ENCODE assay signal across 25 cellular contexts in the genomic region with DNA sequence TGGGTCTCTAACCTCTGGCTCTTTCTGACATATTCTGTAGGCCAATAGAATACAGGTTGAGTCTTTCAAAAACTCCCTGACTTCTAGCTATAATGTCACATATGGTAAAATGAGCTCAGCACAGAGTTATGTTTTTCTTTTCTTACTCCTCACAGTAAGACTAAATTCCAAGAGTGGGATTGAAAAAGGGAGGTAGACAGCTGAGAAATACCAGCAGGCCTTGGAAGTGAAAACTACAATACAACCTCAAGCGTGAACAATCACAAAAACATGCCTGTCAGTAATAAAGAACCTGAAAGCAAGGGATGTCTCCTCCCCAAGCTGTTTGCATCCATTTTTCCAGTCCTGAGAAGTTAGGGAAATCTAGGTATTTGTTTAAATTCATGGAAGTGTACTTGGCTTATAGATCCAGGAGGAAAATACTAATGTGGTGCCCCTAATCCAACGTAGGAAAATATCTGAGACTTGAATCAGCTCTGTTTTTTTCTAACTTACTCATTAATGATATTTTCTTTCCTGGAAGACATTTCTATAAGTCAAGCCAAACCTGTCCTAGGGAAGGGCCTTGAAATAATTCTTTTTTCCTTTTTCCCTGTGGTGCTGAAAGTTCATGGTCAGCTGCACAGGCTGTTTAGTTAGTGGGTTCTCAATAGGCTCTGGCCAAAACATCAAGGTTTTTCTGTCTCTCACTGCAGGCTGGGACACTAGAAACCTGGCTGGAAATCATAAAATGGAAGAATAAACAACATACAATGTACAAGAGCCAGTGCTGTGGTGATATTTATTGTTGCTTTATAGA.
DNase-seq lines count a peak whose midpoint lies in the region; ATAC-seq and TF ChIP-seq lines count a peak whose summit lies in the region.
"Had no signal": no experiment of that assay in that cellular context is flagged by ENCODE, and none has a peak within 500 bp of the region (broad histone marks: within the 10 kb centered on the region; RNA-seq: fewer than 3 reads in every experiment).

No MANE protein-coding gene starts in this region.

- DNase-seq in AG10803 (ENCODE audit: low read depth) (peak; percentile 7), amniotic epithelial cell (ENCODE audit: low read depth) (peak; percentile 91), fibroblast of villous mesenchyme (ENCODE audit: low read depth) (peak; percentile 65), non-pigmented ciliary epithelial cell (ENCODE audit: low read depth) (peak; percentile 59), erythroblast (lab: John Stamatoyannopoulos, UW) (no peak), NCI-H82 (lab: John Stamatoyannopoulos, UW) (no peak)
- no peak for DNase-seq in naive thymus-derived CD8-positive, alpha-beta T cell
- DNase-seq: activated CD4-positive, alpha-beta T cell treated with anti-CD3 and anti-CD28 coated beads, Interleukin-2, amount 10 ng/mL, durations not matched to agents 7 days and 5 days; BE2C; COR-L47; DMS79 treated with DMSO at 0.1 percent for 48 hours; heart left ventricle; left ventricle myocardium superior; mucosa of descending colon; NCI-H1417 treated with DMSO at 0.1 percent for 48 hours; NCI-H524 treated with DMSO at 0.1 percent for 48 hours; stimulated activated CD4-positive, alpha-beta T cell treated with anti-CD3 and anti-CD28 coated beads, Interleukin-4, amount 100 ng/mL, for 4 hours; T-helper 2 cell; transverse colon had no signal

- POLR2A ChIA-PET in naive thymus-derived CD8-positive, alpha-beta T cell (lab: Charles Lee), result no interaction called here

- H3K4me3 Mint-ChIP-seq in naive thymus-derived CD8-positive, alpha-beta T cell, result no peak overlapping the region
- H3K4me3 Mint-ChIP-seq: activated CD4-positive, alpha-beta T cell treated with anti-CD3 and anti-CD28 coated beads, Interleukin-2, amount 10 ng/mL, durations not matched to agents 7 days and 5 days; activated T-helper 1 cell treated with anti-CD3 and anti-CD28 coated beads, Interleukin-12 subunit alpha, Interleukin-12 subunit beta, Interleukin-2, Interleukin-4 antibody, amounts not matched to agents 30 ng/mL and 10 ng/mL and 1 ng/mL, durations not matched to agents 14 hours and 24 hours and 36 hours; IgD-negative memory B cell; stimulated activated naive CD8-positive, alpha-beta T cell treated with anti-CD3 and anti-CD28 coated beads, Interleukin-15, Interleukin-2, amounts not matched to agents 100 ng/mL and 50 ng/mL, for 24 hours had no signal

- no peaks in the 10 kb centered on the region for H3K4me1 Mint-ChIP-seq in naive thymus-derived CD8-positive, alpha-beta T cell
- H3K4me1 Mint-ChIP-seq: activated CD4-positive, alpha-beta T cell treated with anti-CD3 and anti-CD28 coated beads, Interleukin-2, amount 10 ng/mL, durations not matched to agents 7 days and 5 days; IgD-negative memory B cell had no signal

- H3K9me3 Mint-ChIP-seq in naive thymus-derived CD8-positive, alpha-beta T cell, result peaks cover 0 to 4% (median 0%) of the 10 kb centered on the region in 9 donors
- H3K9me3 Mint-ChIP-seq: activated CD4-positive, alpha-beta T cell treated with anti-CD3 and anti-CD28 coated beads, Interleukin-2, amount 10 ng/mL, durations not matched to agents 7 days and 5 days; activated naive CD4-positive, alpha-beta T cell treated with anti-CD3 and anti-CD28 coated beads, Interleukin-2, amount 50 U/mL, for 72 hours; activated T-helper 1 cell treated with anti-CD3 and anti-CD28 coated beads, Interleukin-12 subunit alpha, Interleukin-12 subunit beta, Interleukin-2, Interleukin-4 antibody, amounts not matched to agents 30 ng/mL and 10 ng/mL and 1 ng/mL, durations not matched to agents 14 hours and 24 hours and 36 hours; IgD-negative memory B cell; stimulated activated naive CD8-positive, alpha-beta T cell treated with anti-CD3 and anti-CD28 coated beads, Interleukin-15, Interleukin-2, amounts not matched to agents 100 ng/mL and 50 ng/mL, for 24 hours had no signal

- no peak overlapping the region for H3K27ac Mint-ChIP-seq in naive thymus-derived CD8-positive, alpha-beta T cell
- H3K27ac Mint-ChIP-seq: activated CD4-positive, alpha-beta T cell treated with anti-CD3 and anti-CD28 coated beads, Interleukin-2, amount 10 ng/mL, durations not matched to agents 7 days and 5 days; activated naive CD4-positive, alpha-beta T cell treated with anti-CD3 and anti-CD28 coated beads, Interleukin-2, amount 50 U/mL, for 72 hours; activated T-helper 1 cell treated with anti-CD3 and anti-CD28 coated beads, Interleukin-12 subunit alpha, Interleukin-12 subunit beta, Interleukin-2, Interleukin-4 antibody, amounts not matched to agents 30 ng/mL and 10 ng/mL and 1 ng/mL, durations not matched to agents 14 hours and 24 hours and 36 hours; IgD-negative memory B cell; stimulated activated naive CD8-positive, alpha-beta T cell treated with anti-CD3 and anti-CD28 coated beads, Interleukin-15, Interleukin-2, amounts not matched to agents 100 ng/mL and 50 ng/mL, for 24 hours had no signal

- H3K4me3 ChIP-seq in AG10803 (ENCODE audit: low read length) (no peak overlapping the region), fibroblast of villous mesenchyme (ENCODE audit: low read depth, low read length) (no peak overlapping the region)
- H3K4me3 ChIP-seq: breast epithelium, heart left ventricle, mucosa of descending colon, transverse colon had no signal

- no peak for TF ChIP-seq CTCF in AG10803 (conservative IDR thresholded peaks at IDR 0.05; ENCODE audit: low read length)
- TF ChIP-seq CTCF in fibroblast of villous mesenchyme (IDR thresholded peaks at IDR 0.05; ENCODE audit: insufficient read depth, low read depth, low read length), result no peak

- TF ChIP-seq POLR2A in erythroblast (IDR thresholded peaks at IDR 0.05; ENCODE audit: low read length), result no peak

- ATAC-seq in HG02970 (IDR thresholded peaks at IDR 0.05; ENCODE audit: low FRiP score, unreplicated experiment), result no peak
- no peak for ATAC-seq in naive thymus-derived CD8-positive, alpha-beta T cell
- ATAC-seq: activated naive CD4-positive, alpha-beta T cell treated with anti-CD3 and anti-CD28 coated beads, Interleukin-2, amount 50 U/mL, for 72 hours; heart left ventricle; left ventricle myocardium superior had no signal

- H3K36me3 Mint-ChIP-seq in naive thymus-derived CD8-positive, alpha-beta T cell, result no peaks in the 10 kb centered on the region
- H3K36me3 Mint-ChIP-seq: activated naive CD4-positive, alpha-beta T cell treated with anti-CD3 and anti-CD28 coated beads, Interleukin-2, amount 50 U/mL, for 72 hours; IgD-negative memory B cell had no signal

- peaks cover 0 to 2% (median 0%) of the 10 kb centered on the region in 5 donors for H3K27me3 Mint-ChIP-seq in naive thymus-derived CD8-positive, alpha-beta T cell
- H3K27me3 Mint-ChIP-seq: IgD-negative memory B cell; stimulated activated naive CD8-positive, alpha-beta T cell treated with anti-CD3 and anti-CD28 coated beads, Interleukin-15, Interleukin-2, amounts not matched to agents 100 ng/mL and 50 ng/mL, for 24 hours had no signal

Comparison
In these comparisons a context has a peak if more than half of its experiments do, and no peak if none do; other contexts are left out.
1. DNase-seq: peak in AG10803 (single experiment), amniotic epithelial cell (single experiment), fibroblast of villous mesenchyme (single experiment) and non-pigmented ciliary epithelial cell (single experiment); none in erythroblast (0 of 2), NCI-H82 (single experiment) and naive thymus-derived CD8-positive, alpha-beta T cell (0 of 10).